Comparison of ENCODE assay signal across 1 cellular context in genomic region chr7:98423043-98423442, GRCh38.
TF ChIP-seq lines count a peak whose summit lies in the region.

No MANE protein-coding gene starts in this region.

TF ChIP-seq in HEK293, 187 proteins besides CTCF, POLR2A, EP300 and RAD21 (continued from another document):
- no peak for TF ChIP-seq ZBTB7A (tag by site-specific recombination; IDR thresholded peaks at IDR 0.05; ENCODE audit: low read depth)
